ENCODE assay signal across 30 cellular contexts in the genomic region with DNA sequence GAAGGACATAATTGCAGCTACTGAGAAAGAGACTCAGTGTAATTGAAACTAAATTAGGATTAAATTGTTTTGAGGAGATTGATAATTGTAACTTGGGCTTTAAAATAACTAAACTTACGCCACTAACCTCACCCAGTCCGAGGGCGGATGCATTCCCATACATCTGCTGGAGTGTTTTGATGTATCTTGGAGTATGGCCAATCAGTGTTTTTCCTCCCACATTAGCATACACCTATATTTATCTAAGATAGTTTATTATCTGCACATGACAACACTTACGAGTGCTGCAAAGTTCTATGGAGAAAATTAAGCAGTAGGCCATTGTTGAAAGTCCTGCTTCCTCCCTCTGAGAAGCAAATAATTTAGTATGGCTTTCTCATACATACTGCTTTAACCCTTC.
"Had no signal": no experiment of that assay in that cellular context is flagged by ENCODE, and none has a peak within 500 bp of the region (broad histone marks: within the 10 kb centered on the region; RNA-seq: fewer than 3 reads in every experiment).

No MANE protein-coding gene starts in this region.

- H3K4me3 Mint-ChIP-seq: activated CD4-positive, alpha-beta memory T cell treated with anti-CD3 and anti-CD28 coated beads, Interleukin-2, amount 10 ng/mL, durations not matched to agents 7 days and 5 days; activated CD4-positive, alpha-beta T cell treated with anti-CD3 and anti-CD28 coated beads for 36 hours; activated CD4-positive, alpha-beta T cell treated with anti-CD3 and anti-CD28 coated beads, Interleukin-2, amount 10 ng/mL, durations not matched to agents 7 days and 5 days; activated naive CD4-positive, alpha-beta T cell treated with anti-CD3 and anti-CD28 coated beads for 36 hours; activated naive CD4-positive, alpha-beta T cell treated with anti-CD3 and anti-CD28 coated beads, Interleukin-2, amount 50 U/mL, for 24 hours; activated naive CD8-positive, alpha-beta T cell treated with anti-CD3 and anti-CD28 coated beads for 36 hours; activated naive CD8-positive, alpha-beta T cell treated with anti-CD3 and anti-CD28 coated beads, Interleukin-2, amount 50 U/mL, for 24 hours; activated T-cell treated with anti-CD3 and anti-CD28 coated beads, Interleukin-2, amount 50 U/mL, for 4 hours; activated T-helper 1 cell treated with anti-CD3 and anti-CD28 coated beads, Interleukin-12 subunit alpha, Interleukin-12 subunit beta, Interleukin-2, Interleukin-4 antibody, amounts not matched to agents 30 ng/mL and 10 ng/mL and 1 ng/mL, durations not matched to agents 14 hours and 24 hours and 36 hours; T-helper 17 cell; T-helper 2 cell treated with Interferon-gamma antibody and Interleukin-4, amounts not matched to agents 5 μg/mL and 100 μg/mL, for 36 hours had no signal

- H3K36me3 ChIP-seq: adrenal gland, colonic mucosa, esophagus squamous epithelium, gastroesophageal sphincter had no signal

- ATAC-seq: activated CD4-positive, alpha-beta T cell treated with anti-CD3 and anti-CD28 coated beads for 36 hours; activated naive CD8-positive, alpha-beta T cell treated with anti-CD3 and anti-CD28 coated beads, Interleukin-2, amount 50 U/mL, for 24 hours; activated T-cell treated with anti-CD3 and anti-CD28 coated beads, Interleukin-2, amount 50 U/mL, for 4 hours; body of pancreas; gastroesophageal sphincter; T-helper 17 cell had no signal

- H3K9me3 Mint-ChIP-seq: activated naive CD4-positive, alpha-beta T cell treated with anti-CD3 and anti-CD28 coated beads for 36 hours had no signal

- DNase-seq: activated CD4-positive, alpha-beta memory T cell treated with anti-CD3 and anti-CD28 coated beads, Interleukin-2, amount 10 ng/mL, durations not matched to agents 7 days and 5 days; activated CD4-positive, alpha-beta T cell treated with anti-CD3 and anti-CD28 coated beads for 36 hours; activated CD4-positive, alpha-beta T cell treated with anti-CD3 and anti-CD28 coated beads, Interleukin-2, amount 10 ng/mL, durations not matched to agents 7 days and 5 days; activated CD4-positive, alpha-beta T cell treated with anti-CD3 and anti-CD28 coated beads, Interleukin-2, amount 50 U/mL, for 4 hours; activated CD4-positive, CD25-positive, alpha-beta regulatory T cell; activated CD4-positive, CD25-positive, alpha-beta regulatory T cell treated with anti-CD3 and anti-CD28 coated beads, Interleukin-2, amount 50 U/mL, for 72 hours; activated CD8-positive, alpha-beta memory T cell treated with anti-CD3 and anti-CD28 coated beads, Interleukin-2, amount 50 U/mL, for 48 hours; activated effector memory CD4-positive, alpha-beta T cell treated with anti-CD3 and anti-CD28 coated beads, Interleukin-2, amount 50 U/mL, for 16 hours; activated naive CD4-positive, alpha-beta T cell treated with anti-CD3 and anti-CD28 coated beads for 36 hours; activated naive CD8-positive, alpha-beta T cell treated with anti-CD3 and anti-CD28 coated beads for 36 hours; activated naive CD8-positive, alpha-beta T cell treated with anti-CD3 and anti-CD28 coated beads, Interleukin-2, amount 50 U/mL, for 24 hours; activated T-cell treated with anti-CD3 and anti-CD28 coated beads, Interleukin-2, amount 50 U/mL, for 4 hours; adrenal gland; amygdala; aorta; body of pancreas; caudate nucleus; colonic mucosa; effector CD8-positive, alpha-beta T cell; esophagus squamous epithelium; foreskin melanocyte; T-helper 1 cell; T-helper 17 cell; T1000 had no signal

- H3K27ac ChIP-seq: adrenal gland, body of pancreas, colonic mucosa, epithelial cell of prostate, esophagus squamous epithelium, gastroesophageal sphincter had no signal

- H3K4me1 ChIP-seq: adrenal gland, body of pancreas, colonic mucosa, gastroesophageal sphincter had no signal

- H3K27ac Mint-ChIP-seq: activated CD4-positive, alpha-beta memory T cell treated with anti-CD3 and anti-CD28 coated beads, Interleukin-2, amount 10 ng/mL, durations not matched to agents 7 days and 5 days; activated CD4-positive, alpha-beta T cell treated with anti-CD3 and anti-CD28 coated beads for 36 hours; activated CD4-positive, alpha-beta T cell treated with anti-CD3 and anti-CD28 coated beads, Interleukin-2, amount 10 ng/mL, durations not matched to agents 7 days and 5 days; activated naive CD4-positive, alpha-beta T cell treated with anti-CD3 and anti-CD28 coated beads for 36 hours; activated naive CD8-positive, alpha-beta T cell treated with anti-CD3 and anti-CD28 coated beads for 36 hours; activated naive CD8-positive, alpha-beta T cell treated with anti-CD3 and anti-CD28 coated beads, Interleukin-2, amount 50 U/mL, for 24 hours; activated T-helper 1 cell treated with anti-CD3 and anti-CD28 coated beads, Interleukin-12 subunit alpha, Interleukin-12 subunit beta, Interleukin-2, Interleukin-4 antibody, amounts not matched to agents 30 ng/mL and 10 ng/mL and 1 ng/mL, durations not matched to agents 14 hours and 24 hours and 36 hours; activated T-helper 2 cell treated with anti-CD3 and anti-CD28 coated beads, Interferon-gamma antibody, Interleukin-2, Interleukin-4, amounts not matched to agents 10 μg/mL and 5 μg/mL and 100 μg/mL, durations not matched to agents 14 hours and 24 hours and 36 hours; T-helper 17 cell; T-helper 2 cell treated with Interferon-gamma antibody and Interleukin-4, amounts not matched to agents 5 μg/mL and 100 μg/mL, for 36 hours had no signal

- H3K4me3 ChIP-seq: adrenal gland, body of pancreas, colonic mucosa, esophagus squamous epithelium, gastroesophageal sphincter had no signal

- H3K27me3 ChIP-seq: adrenal gland, body of pancreas, colonic mucosa, esophagus squamous epithelium, gastroesophageal sphincter had no signal

- H3K27me3 Mint-ChIP-seq: activated CD4-positive, alpha-beta memory T cell treated with anti-CD3 and anti-CD28 coated beads, Interleukin-2, amount 10 ng/mL, durations not matched to agents 7 days and 5 days; activated CD4-positive, alpha-beta T cell treated with anti-CD3 and anti-CD28 coated beads for 36 hours; activated CD4-positive, alpha-beta T cell treated with anti-CD3 and anti-CD28 coated beads, Interleukin-2, amount 10 ng/mL, durations not matched to agents 7 days and 5 days; activated naive CD4-positive, alpha-beta T cell treated with anti-CD3 and anti-CD28 coated beads, Interleukin-2, amount 50 U/mL, for 24 hours; activated naive CD8-positive, alpha-beta T cell treated with anti-CD3 and anti-CD28 coated beads for 36 hours; activated naive CD8-positive, alpha-beta T cell treated with anti-CD3 and anti-CD28 coated beads, Interleukin-2, amount 50 U/mL, for 24 hours; T-helper 17 cell had no signal

- H3K9me3 ChIP-seq: adrenal gland, body of pancreas, colonic mucosa, esophagus squamous epithelium, gastroesophageal sphincter had no signal
